10 cellular contexts compared by ENCODE assay signal in genomic region chr11:117970400-117971024, GRCh38. TPM values are rescaled to one million over a fixed set of nuclear protein-coding genes. Genes with fewer than 3 reads are reported as not detected.
DNase-seq lines count a peak whose midpoint lies in the region; ATAC-seq and TF ChIP-seq lines count a peak whose summit lies in the region.
"Had no signal": no experiment of that assay in that cellular context is flagged by ENCODE, and none has a peak within 500 bp of the region (broad histone marks: within the 10 kb centered on the region; RNA-seq: fewer than 3 reads in every experiment).

No MANE protein-coding gene starts in this region.

- no peaks in the 10 kb centered on the region for H3K9me3 Mint-ChIP-seq in endothelial cell (ENCODE audit: unreplicated experiment)
- H3K9me3 Mint-ChIP-seq in stimulated activated naive CD8-positive, alpha-beta T cell treated with anti-CD3 and anti-CD28 coated beads, Interleukin-15, amount 100 ng/mL, for 72 hours, result no peaks in the 10 kb centered on the region
- H3K9me3 Mint-ChIP-seq: IgD-negative memory B cell had no signal

- no peak for DNase-seq in Right ventricle myocardium inferior (ENCODE audit: missing footprints)
- DNase-seq in left ventricle myocardium inferior, result no peak
- no peak for DNase-seq in Panc1 (ENCODE audit: low read depth, low spot score)
- DNase-seq in endothelial cell (ENCODE audit: low spot score), result no peak
- DNase-seq in stimulated activated naive CD8-positive, alpha-beta T cell treated with anti-CD3 and anti-CD28 coated beads, Interleukin-15, amount 100 ng/mL, for 72 hours, result no peak
- DNase-seq: DMS 273 treated with DMSO at 0.1 percent for 48 hours had no signal

- intact Hi-C loops in Right ventricle myocardium inferior (cut with DNase I) (no loop called here), left ventricle myocardium inferior (cut with micrococcal nuclease) (no loop called here), Panc1 (cut with micrococcal nuclease; ENCODE audit: unreplicated experiment) (no loop called here)

- TF ChIP-seq CTCF in left ventricle myocardium inferior (IDR thresholded peaks at IDR 0.05; ENCODE audit: borderline replicate concordance) (no peak), Panc1 (IDR thresholded peaks at IDR 0.05) (no peak), endothelial cell (IDR thresholded peaks at IDR 0.05; ENCODE audit: unreplicated experiment) (no peak)

- in situ Hi-C loops in Panc1 (cut with HindIII; ENCODE audit: low pct_unique_long_range_greater_than_20kb, low sequenced_read_pairs), result no loop called here

- H3K4me1 Mint-ChIP-seq in endothelial cell (ENCODE audit: unreplicated experiment), result peaks cover 42% of the 10 kb centered on the region
- H3K4me1 Mint-ChIP-seq in stimulated activated naive CD8-positive, alpha-beta T cell treated with anti-CD3 and anti-CD28 coated beads, Interleukin-15, amount 100 ng/mL, for 72 hours, result peaks cover 65% of the 10 kb centered on the region

- H3K36me3 ChIP-seq in left ventricle myocardium inferior, result no peaks in the 10 kb centered on the region
- H3K36me3 ChIP-seq in Panc1 (ENCODE audit: control insufficient read depth, insufficient read depth, low read length), result no peaks in the 10 kb centered on the region

- POLR2A ChIA-PET in Panc1 (lab: Charles Lee), result no interaction called here

- H3K36me3 Mint-ChIP-seq in endothelial cell (ENCODE audit: low read depth, unreplicated experiment), result no peaks in the 10 kb centered on the region

- H3K27ac ChIP-seq in left ventricle myocardium inferior (replicated peaks) (no peak overlapping the region), Panc1 (ENCODE audit: low read length) (no peak overlapping the region)

- H3K27ac Mint-ChIP-seq in endothelial cell (ENCODE audit: unreplicated experiment), result peak overlapping the region; percentile 72
- H3K27ac Mint-ChIP-seq in stimulated activated naive CD8-positive, alpha-beta T cell treated with anti-CD3 and anti-CD28 coated beads, Interleukin-15, amount 100 ng/mL, for 72 hours, result peak overlapping the region; percentile 75 to 80

- H3K4me3 Mint-ChIP-seq in endothelial cell (ENCODE audit: unreplicated experiment), result no peak overlapping the region
- H3K4me3 Mint-ChIP-seq in stimulated activated naive CD8-positive, alpha-beta T cell treated with anti-CD3 and anti-CD28 coated beads, Interleukin-15, amount 100 ng/mL, for 72 hours, result peak overlapping the region; percentile 44 to 66

- H3K4me3 ChIP-seq in left ventricle myocardium inferior, result no peak overlapping the region
- H3K4me3 ChIP-seq in Panc1 (ENCODE audit: low read depth in 2 of 2, low read length in 2 of 2), result no peak overlapping the region

- CTCF ChIA-PET in Panc1 (lab: Charles Lee), result no interaction called here

- ATAC-seq in Right ventricle myocardium inferior, result peak; percentile 79
- ATAC-seq in Panc1, result peak; percentile 53; the same call in 1 of the 2 replicates
- peak; percentile 70 for ATAC-seq in stimulated activated naive CD8-positive, alpha-beta T cell treated with anti-CD3 and anti-CD28 coated beads, Interleukin-15, amount 100 ng/mL, for 72 hours
- no peak for ATAC-seq in HG03039 (IDR thresholded peaks at IDR 0.05; ENCODE audit: unreplicated experiment)
- no peak for ATAC-seq in HG03159 (IDR thresholded peaks at IDR 0.05; ENCODE audit: unreplicated experiment)
- ATAC-seq in HG02981 (IDR thresholded peaks at IDR 0.05; ENCODE audit: unreplicated experiment), result no peak

- no TSS peak for BruUV-seq in Panc1 (replicated peaks; lab: Mats Ljungman, UMichigan)

- H3K27me3 Mint-ChIP-seq in endothelial cell (ENCODE audit: unreplicated experiment), result peaks cover 2% of the 10 kb centered on the region
- no peaks in the 10 kb centered on the region for H3K27me3 Mint-ChIP-seq in stimulated activated naive CD8-positive, alpha-beta T cell treated with anti-CD3 and anti-CD28 coated beads, Interleukin-15, amount 100 ng/mL, for 72 hours
- H3K27me3 Mint-ChIP-seq: IgD-negative memory B cell had no signal

- no peaks in the 10 kb centered on the region for H3K4me1 ChIP-seq in left ventricle myocardium inferior
- H3K4me1 ChIP-seq in Panc1 (ENCODE audit: control insufficient read depth, insufficient read depth, low read length), result peaks cover 8% of the 10 kb centered on the region; the same call in 1 of the 2 replicates

- peaks cover 16% of the 10 kb centered on the region for H3K27me3 ChIP-seq in left ventricle myocardium inferior (ENCODE audit: low read depth)
- peaks cover 2% of the 10 kb centered on the region; the same call in 1 of the 2 replicates for H3K27me3 ChIP-seq in Panc1 (ENCODE audit: control insufficient read depth, insufficient read depth, low read length)

- H3K9me3 ChIP-seq in left ventricle myocardium inferior (replicated peaks) (no peaks in the 10 kb centered on the region), Panc1 (ENCODE audit: control insufficient read depth, insufficient read depth, low read depth, low read length) (no peaks in the 10 kb centered on the region)

RNA-seq across cellular contexts. Expression of gene IL10RA, which starts 15.7 kb away (rescaled TPM):
- 7.2 TPM for total RNA-seq in Right ventricle myocardium inferior
- total RNA-seq in left ventricle myocardium inferior, result 5.0 TPM
- 0.41 TPM for total RNA-seq in Panc1 (2021; ENCODE audit: unreplicated experiment)
- polyA plus RNA-seq in Panc1 (2012; ENCODE audit: insufficient read length), result not detected
- 0.82 TPM for total RNA-seq in endothelial cell (ENCODE audit: unreplicated experiment)

RNA-seq across cellular contexts. Expression of gene TMPRSS13, which starts 41.3 kb away (rescaled TPM):
- total RNA-seq in Right ventricle myocardium inferior, result not detected
- total RNA-seq in left ventricle myocardium inferior, result not detected
- total RNA-seq in Panc1 (2021; ENCODE audit: unreplicated experiment), result not detected
- not detected for polyA plus RNA-seq in Panc1 (2012; ENCODE audit: insufficient read length)
- total RNA-seq in endothelial cell (ENCODE audit: unreplicated experiment), result 1.8 TPM

Comparison
In these comparisons a context has a peak if more than half of its experiments do, and no peak if none do; other contexts are left out.
1. ATAC-seq: peak in Right ventricle myocardium inferior (single experiment), Panc1 (single experiment) and stimulated activated naive CD8-positive, alpha-beta T cell treated with anti-CD3 and anti-CD28 coated beads, Interleukin-15, amount 100 ng/mL, for 72 hours (single experiment); none in HG03039 (single experiment), HG03159 (single experiment) and HG02981 (single experiment).